1 cellular context compared by ENCODE assay signal in genomic region chr12:102439391-102440108, GRCh38.
TF ChIP-seq lines count a peak whose summit lies in the region.

No MANE protein-coding gene starts in this region.

TF ChIP-seq in IMR-90, 13 proteins besides CTCF, POLR2A, EP300 and RAD21:
- no peak for TF ChIP-seq ELK1 (IDR thresholded peaks at IDR 0.05; ENCODE audit: borderline replicate concordance, low read depth, low read length)
- no peak for TF ChIP-seq CHD1 (IDR thresholded peaks at IDR 0.05; ENCODE audit: low read depth, low read length)
- TF ChIP-seq BHLHE40 (IDR thresholded peaks at IDR 0.05; ENCODE audit: low read depth, low read length), result no peak
- no peak for TF ChIP-seq NFE2L2 (IDR thresholded peaks at IDR 0.05; ENCODE audit: low read depth, low read length)
- no peak for TF ChIP-seq MAZ (IDR thresholded peaks at IDR 0.05; ENCODE audit: borderline replicate concordance, low read depth, low read length)
- no peak for TF ChIP-seq FOS (IDR thresholded peaks at IDR 0.05; ENCODE audit: low read depth, low read length)
- TF ChIP-seq MXI1 (IDR thresholded peaks at IDR 0.05; ENCODE audit: borderline replicate concordance, low read depth, low read length), result no peak
- no peak for TF ChIP-seq CEBPB (IDR thresholded peaks at IDR 0.05; ENCODE audit: low read depth, low read length)
- TF ChIP-seq RFX5 (IDR thresholded peaks at IDR 0.05; ENCODE audit: low read depth, low read length), result no peak
